ENCODE assay signal across 15 cellular contexts in the genomic region with DNA sequence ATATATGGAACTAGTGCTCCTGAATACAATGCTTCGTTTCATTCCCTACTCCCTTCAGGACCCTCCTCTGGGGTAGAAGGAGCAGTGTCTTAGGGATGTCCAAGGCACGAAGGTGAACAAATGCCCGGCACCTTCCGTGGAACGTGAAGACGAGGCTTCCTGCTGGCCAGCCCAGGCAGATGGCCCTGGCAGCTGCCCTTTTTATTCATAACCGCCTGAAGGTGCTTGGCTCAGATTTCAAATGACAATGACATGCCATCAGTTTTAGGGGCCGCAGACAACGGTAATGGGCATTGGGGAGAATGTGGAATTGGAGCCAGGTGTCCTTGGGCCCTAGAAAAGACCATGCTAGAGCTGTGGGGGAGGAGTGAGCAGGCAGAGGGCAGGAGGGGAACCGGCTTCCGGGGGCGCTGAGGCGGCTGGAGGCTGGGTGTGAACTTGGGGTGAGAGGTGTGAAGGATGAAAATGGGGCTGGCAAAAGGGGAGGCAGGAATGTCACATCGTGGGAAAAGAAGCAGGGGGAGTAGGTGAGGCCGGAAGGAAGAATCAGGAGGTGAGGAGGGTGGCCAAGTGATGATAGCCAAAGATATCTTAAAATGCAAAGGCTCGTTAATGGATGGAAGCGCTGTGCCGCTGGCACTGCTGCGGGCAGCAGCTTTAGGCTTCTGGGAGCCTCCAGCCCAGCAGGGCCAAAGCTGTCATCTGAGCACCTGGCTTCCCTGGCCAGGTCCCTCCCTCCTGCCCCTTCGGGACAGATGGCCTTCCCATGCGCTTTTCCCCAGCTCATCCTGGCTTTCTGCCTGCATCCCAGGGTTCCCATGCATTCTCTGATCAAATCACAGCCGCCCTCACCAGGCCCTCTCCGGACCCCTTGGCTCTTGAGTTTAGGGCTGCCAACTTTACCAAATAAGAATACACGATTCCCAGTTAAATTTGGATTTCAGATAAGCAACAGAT.
"Had no signal": no experiment of that assay in that cellular context is flagged by ENCODE, and none has a peak within 500 bp of the region (broad histone marks: within the 10 kb centered on the region; RNA-seq: fewer than 3 reads in every experiment).

No MANE protein-coding gene starts in this region.

- H3K4me3 ChIP-seq: esophagus squamous epithelium, heart right ventricle, left ventricle myocardium inferior, right atrium auricular region, uterus had no signal

- H3K27ac ChIP-seq: esophagus squamous epithelium, heart right ventricle, left ventricle myocardium inferior, right atrium auricular region, uterus had no signal

- H3K4me1 ChIP-seq: uterus had no signal

- DNase-seq: activated CD4-positive, alpha-beta T cell treated with anti-CD3 and anti-CD28 coated beads, Interleukin-2, amount 50 U/mL, for 4 hours; activated CD8-positive, alpha-beta memory T cell treated with anti-CD3 and anti-CD28 coated beads, Interleukin-2, amount 10 ng/mL, durations not matched to agents 7 days and 5 days; activated effector memory CD4-positive, alpha-beta T cell treated with anti-CD3 and anti-CD28 coated beads, Interleukin-2, amount 50 U/mL, for 16 hours; activated naive CD8-positive, alpha-beta T cell treated with anti-CD3 and anti-CD28 coated beads for 36 hours; activated T-cell treated with anti-CD3 and anti-CD28 coated beads, Interleukin-2, amount 50 U/mL, for 4 hours; esophagus squamous epithelium; foreskin fibroblast; heart right ventricle; islet precursor cell; left ventricle myocardium inferior; nephron progenitor cell; small intestine; uterus had no signal

- H3K9me3 ChIP-seq: esophagus squamous epithelium, heart right ventricle, left ventricle myocardium inferior, right atrium auricular region, uterus had no signal

- H3K36me3 ChIP-seq: esophagus squamous epithelium, heart right ventricle, left ventricle myocardium inferior, right atrium auricular region, uterus had no signal

- H3K27me3 ChIP-seq: esophagus squamous epithelium, heart right ventricle, right atrium auricular region, uterus had no signal

- FAIRE-seq: small intestine had no signal

- ATAC-seq: activated CD4-positive, CD25-positive, alpha-beta regulatory T cell treated with anti-CD3 and anti-CD28 coated beads, Interleukin-2, amount 50 U/mL, for 24 hours; activated CD8-positive, alpha-beta memory T cell treated with anti-CD3 and anti-CD28 coated beads, Interleukin-2, amount 10 ng/mL, durations not matched to agents 7 days and 5 days; activated T-cell treated with anti-CD3 and anti-CD28 coated beads, Interleukin-2, amount 50 U/mL, for 4 hours; heart right ventricle had no signal
